Comparison of ENCODE assay signal across 1 cellular context in genomic region chr20:63491635-63492230, GRCh38.
TF ChIP-seq lines count a peak whose summit lies in the region.

No MANE protein-coding gene starts in this region.

TF ChIP-seq in HepG2, 621 proteins besides CTCF, POLR2A, EP300 and RAD21:
- TF ChIP-seq FOXA1 (IDR thresholded peaks at IDR 0.05) (peak; percentile 35; the same call in 1 of the 2 replicates), FOXA1 (CRISPR knock-in tag; IDR thresholded peaks at IDR 0.05) (no peak), TRIM22 (IDR thresholded peaks at IDR 0.05) (peak; percentile 79; the same call in 1 of the 2 replicates), RAD51 (IDR thresholded peaks at IDR 0.05; ENCODE audit: borderline replicate concordance) (0 out of 2 replicates have a peak, but pooled peaks have one; percentile 26), ARNT (IDR thresholded peaks at IDR 0.05) (no peak), ZFP91 (CRISPR knock-in tag; IDR thresholded peaks at IDR 0.05; ENCODE audit: borderline replicate concordance) (no peak), ZBTB3 (CRISPR knock-in tag; IDR thresholded peaks at IDR 0.05; ENCODE audit: borderline replicate concordance, low read depth) (no peak), IKZF1 (IDR thresholded peaks at IDR 0.05) (peak; percentile 76; the same call in 1 of the 2 replicates), NONO (IDR thresholded peaks at IDR 0.05) (peak; percentile 16; the same call in 1 of the 2 replicates), NONO (CRISPR knock-in tag; conservative IDR thresholded peaks at IDR 0.05) (no peak)
